11 cellular contexts compared by ENCODE assay signal in genomic region chr11:10489444-10489785, GRCh38. TPM values are rescaled to one million over a fixed set of nuclear protein-coding genes. Genes with fewer than 3 reads are reported as not detected.
DNase-seq lines count a peak whose midpoint lies in the region; ATAC-seq and TF ChIP-seq lines count a peak whose summit lies in the region.
"Had no signal": no experiment of that assay in that cellular context is flagged by ENCODE, and none has a peak within 500 bp of the region (broad histone marks: within the 10 kb centered on the region; RNA-seq: fewer than 3 reads in every experiment).

No MANE protein-coding gene starts in this region.

- no peak for TF ChIP-seq EP300 in tibial nerve (IDR thresholded peaks at IDR 0.05)

- H3K36me3 ChIP-seq in MG63 (peaks cover 16% of the 10 kb centered on the region), colonic mucosa (no peaks in the 10 kb centered on the region), psoas muscle (ENCODE audit: insufficient read depth in 1 of 2, low read depth in 1 of 2) (peaks cover 0 to 50% of the 10 kb centered on the region in 2 donors), tibial nerve (peaks cover 0 to 7% (median 0%) of the 10 kb centered on the region in 3 donors), GM23338 (ENCODE audit: insufficient read depth) (no peaks in the 10 kb centered on the region)

- 95 to 97% (median 96%) methylated on average over 3 of the region's 3 CpGs for WGBS in psoas muscle, 3 donors
- 89 to 94% methylated on average over 3 of the region's 3 CpGs for WGBS in tibial nerve, 2 donors

- TF ChIP-seq CTCF in CD14-positive monocyte (IDR thresholded peaks at IDR 0.05) (no peak), colonic mucosa (IDR thresholded peaks at IDR 0.05) (no peak), psoas muscle (IDR thresholded peaks at IDR 0.05) (no peak), tibial nerve (IDR thresholded peaks at IDR 0.05) (no peak), GM23338 (conservative IDR thresholded peaks at IDR 0.05; ENCODE audit: low read depth in 2 of 2) (no peak)

- ATAC-seq in psoas muscle (peak in 1 of 4 donors; percentile 12), GM23338 (no peak)

- H4K20me1 ChIP-seq in GM23338 (replicated peaks; ENCODE audit: insufficient read depth) = no peaks in the 10 kb centered on the region

- H3K9me3 ChIP-seq in MG63 = no peaks in the 10 kb centered on the region
- H3K9me3 ChIP-seq in colonic mucosa = no peaks in the 10 kb centered on the region
- H3K9me3 ChIP-seq in psoas muscle = no peaks in the 10 kb centered on the region
- no peaks in the 10 kb centered on the region for H3K9me3 ChIP-seq in tibial nerve

- H3K36me3 Mint-ChIP-seq in CD14-positive monocyte (peaks cover 97 to 100% of the 10 kb centered on the region in 2 donors), GM23338 (ENCODE audit: low read depth) (peaks cover 15% of the 10 kb centered on the region)

- H3K4me1 Mint-ChIP-seq in CD14-positive monocyte (peaks cover 12% of the 10 kb centered on the region), GM23338 (peaks cover 16% of the 10 kb centered on the region)

- H3K4me3 Mint-ChIP-seq in CD14-positive monocyte (no peak overlapping the region), GM23338 (no peak overlapping the region)

- peaks cover 3% of the 10 kb centered on the region; the same call in 1 of the 2 replicates for H3K9me2 ChIP-seq in GM23338 (ENCODE audit: insufficient read depth)

- H3K79me2 ChIP-seq in GM23338 (replicated peaks; ENCODE audit: insufficient read depth) = no peaks in the 10 kb centered on the region

- DNase-seq in CD14-positive monocyte (ENCODE audit: low spot score) (no peak), MG63 (peak; percentile 30), colonic mucosa (no peak), psoas muscle (no peak), NCI-H2196 treated with DMSO at 0.1 percent for 48 hours (lab: John Stamatoyannopoulos, UW; ENCODE audit: unreplicated experiment) (no peak), NCI-H128 (lab: John Stamatoyannopoulos, UW; ENCODE audit: unreplicated experiment) (no peak), tibial nerve (ENCODE audit: low spot score in 2 of 2) (no peak), GM23338 (ENCODE audit: low spot score) (no peak)
- DNase-seq: activated CD4-positive, alpha-beta T cell treated with anti-CD3 and anti-CD28 coated beads for 4 hours; activated gamma-delta T cell; T-helper 1 cell had no signal

- H3K4me3 ChIP-seq in MG63 = no peak overlapping the region
- H3K4me3 ChIP-seq in colonic mucosa = no peak overlapping the region
- H3K4me3 ChIP-seq in psoas muscle = no peak overlapping the region
- H3K4me3 ChIP-seq in tibial nerve = no peak overlapping the region
- H3K4me3 ChIP-seq in GM23338 = no peak overlapping the region

- no peaks in the 10 kb centered on the region for H3K27me3 Mint-ChIP-seq in CD14-positive monocyte (ENCODE audit: low read depth in 3 of 3)
- no peaks in the 10 kb centered on the region for H3K27me3 Mint-ChIP-seq in GM23338 (ENCODE audit: insufficient read depth, low read depth, poor library complexity)

- H3K9ac ChIP-seq in colonic mucosa (ENCODE audit: low read depth in 2 of 2, low read length in 2 of 2) = no peak overlapping the region

- peaks cover 0 to 2% (median 0%) of the 10 kb centered on the region in 7 donors for H3K9me3 Mint-ChIP-seq in CD14-positive monocyte
- H3K9me3 Mint-ChIP-seq in GM23338 = peaks cover 3% of the 10 kb centered on the region; the same call in 2 of the 3 replicates

- H3K4me2 ChIP-seq in GM23338 = no peak overlapping the region

- TF ChIP-seq POLR2A in tibial nerve (IDR thresholded peaks at IDR 0.05) = no peak

- H3K27me3 ChIP-seq in MG63 = no peaks in the 10 kb centered on the region
- no peaks in the 10 kb centered on the region for H3K27me3 ChIP-seq in colonic mucosa
- no peaks in the 10 kb centered on the region for H3K27me3 ChIP-seq in psoas muscle (ENCODE audit: insufficient read depth in 3 of 3, low read length in 2 of 3)
- no peaks in the 10 kb centered on the region for H3K27me3 ChIP-seq in tibial nerve
- H3K27me3 ChIP-seq in GM23338 (ENCODE audit: insufficient read depth) = no peaks in the 10 kb centered on the region

- no peak overlapping the region for H2AFZ ChIP-seq in GM23338

- H3K27ac ChIP-seq in colonic mucosa (peak overlapping the region; percentile 54), psoas muscle (peak overlapping the region; percentile 85), tibial nerve (peak overlapping the region in 1 of 4 donors; percentile 48), GM23338 (ENCODE audit: low read depth) (no peak overlapping the region)

- H3K27ac Mint-ChIP-seq in CD14-positive monocyte (peak overlapping the region in 4 of 7 donors; percentile 15 to 63 (median 52)), GM23338 (no peak overlapping the region)

- intact Hi-C loops in CD14-positive monocyte (cut with micrococcal nuclease) = no loop called here
- intact Hi-C loops in colonic mucosa (cut with DNase I) = no loop called here
- intact Hi-C loops in psoas muscle (cut with DNase I) = loop anchor here in 1 of 2 donors (2.0 kb wide), 1 partner anchor 75 kb away; no protein-coding TSS in a partner anchor

- H3F3A ChIP-seq in GM23338 (replicated peaks; ENCODE audit: low read depth) = no peaks in the 10 kb centered on the region

- H3K4me1 ChIP-seq in colonic mucosa = peaks cover 6% of the 10 kb centered on the region
- peaks cover 32% of the 10 kb centered on the region for H3K4me1 ChIP-seq in psoas muscle
- peaks cover 0 to 12% (median 8%) of the 10 kb centered on the region in 4 donors for H3K4me1 ChIP-seq in tibial nerve
- H3K4me1 ChIP-seq in GM23338 (ENCODE audit: insufficient read depth) = no peaks in the 10 kb centered on the region

TF ChIP-seq in GM23338, 12 proteins besides CTCF, POLR2A, EP300 and RAD21:
- TF ChIP-seq JUNB (IDR thresholded peaks at IDR 0.05; ENCODE audit: unreplicated experiment) (no peak), STAT1 (IDR thresholded peaks at IDR 0.05; ENCODE audit: unreplicated experiment) (no peak), ETS1 (IDR thresholded peaks at IDR 0.05) (no peak), REST (IDR thresholded peaks at IDR 0.05; ENCODE audit: unreplicated experiment) (no peak), ZNF331 (CRISPR knock-in tag; IDR thresholded peaks at IDR 0.05; ENCODE audit: low read depth) (no peak)

RNA-seq across cellular contexts. Expression of gene AMPD3, which starts 34.4 kb away (rescaled TPM):
- polyA plus RNA-seq in CD14-positive monocyte (10 to 100 TPM; 10.5 to 14.3 TPM), psoas muscle (10 to 100 TPM; 23.5 to 67.7 (median 57.9) TPM), GM23338 (2016; fragmentation: Nextera tagmentation; extraction: Ambion mirVana) (1.6 and 1.7 TPM in 2 replicates)
- 1.6 and 4.9 TPM in 2 replicates for total RNA-seq in MG63 (2014; rRNA removed; shearing (Covaris generic); ENCODE audit: low replicate concordance)
- total RNA-seq in colonic mucosa (1 to 10 TPM; 7.9 to 9.7 TPM), psoas muscle (100 to 1,000 TPM in 3 of 4 donors, 10 to 100 TPM in 1; 45.4 to 120 (median 110) TPM), tibial nerve (1 to 10 TPM; 1.0 to 8.7 (median 3.7) TPM)
- total RNA-seq in GM23338 (2014; rRNA removed; shearing (Covaris generic)) = 1.8 and 2.1 TPM in 2 replicates

RNA-seq across cellular contexts. Expression of gene RNF141, which starts 51.6 kb away (rescaled TPM):
- polyA plus RNA-seq in CD14-positive monocyte (100 to 1,000 TPM in 1 of 2 donors, 10 to 100 TPM in 1; 98.3 to 114 TPM), psoas muscle (10 to 100 TPM in 2 of 3 donors, 1 to 10 TPM in 1; 5.0 to 13.7 (median 11.7) TPM), GM23338 (2016; fragmentation: Nextera tagmentation; extraction: Ambion mirVana) (9.4 and 11.4 TPM in 2 replicates)
- total RNA-seq in MG63 (2014; rRNA removed; shearing (Covaris generic); ENCODE audit: low replicate concordance) = 14.7 and 19.2 TPM in 2 replicates
- total RNA-seq in colonic mucosa (10 to 100 TPM; 24.0 to 39.3 TPM), psoas muscle (10 to 100 TPM; 16.6 to 42.2 (median 36.1) TPM), tibial nerve (10 to 100 TPM; 27.6 to 49.2 (median 40.5) TPM)
- 26.5 and 26.9 TPM in 2 replicates for total RNA-seq in GM23338 (2014; rRNA removed; shearing (Covaris generic))
